1 cellular context compared by ENCODE assay signal in genomic region chr16:28012031-28012445, GRCh38.
TF ChIP-seq lines count a peak whose summit lies in the region.

No MANE protein-coding gene starts in this region.

TF ChIP-seq in SK-N-SH, 30 proteins besides CTCF, POLR2A, EP300 and RAD21 (continued from another document):
- no peak for TF ChIP-seq FOSL2 (IDR thresholded peaks at IDR 0.05; ENCODE audit: borderline replicate concordance, low read depth)
- TF ChIP-seq PBX3 (IDR thresholded peaks at IDR 0.05): no peak
- TF ChIP-seq YY1 (IDR thresholded peaks at IDR 0.05; ENCODE audit: low read depth): no peak
- no peak for TF ChIP-seq FOXJ3 (CRISPR knock-in tag; IDR thresholded peaks at IDR 0.05)
- TF ChIP-seq SIN3A (IDR thresholded peaks at IDR 0.05; ENCODE audit: borderline replicate concordance, low read depth, low read length): no peak
- TF ChIP-seq RCOR1 (IDR thresholded peaks at IDR 0.05; ENCODE audit: low read length): no peak
- TF ChIP-seq NFIC (IDR thresholded peaks at IDR 0.05; ENCODE audit: borderline replicate concordance): no peak
- no peak for TF ChIP-seq JUND (IDR thresholded peaks at IDR 0.05)
- no peak for TF ChIP-seq MAX (IDR thresholded peaks at IDR 0.05; ENCODE audit: low read depth)
- no peak for TF ChIP-seq ELF1 (IDR thresholded peaks at IDR 0.05)
- TF ChIP-seq RFX5 (IDR thresholded peaks at IDR 0.05; ENCODE audit: low read length): no peak
- no peak for TF ChIP-seq REST (IDR thresholded peaks at IDR 0.05; ENCODE audit: low read depth, low read length)
- no peak for TF ChIP-seq TCF12 (IDR thresholded peaks at IDR 0.05)
